Comparison of ENCODE assay signal across 1 cellular context in the genomic region with DNA sequence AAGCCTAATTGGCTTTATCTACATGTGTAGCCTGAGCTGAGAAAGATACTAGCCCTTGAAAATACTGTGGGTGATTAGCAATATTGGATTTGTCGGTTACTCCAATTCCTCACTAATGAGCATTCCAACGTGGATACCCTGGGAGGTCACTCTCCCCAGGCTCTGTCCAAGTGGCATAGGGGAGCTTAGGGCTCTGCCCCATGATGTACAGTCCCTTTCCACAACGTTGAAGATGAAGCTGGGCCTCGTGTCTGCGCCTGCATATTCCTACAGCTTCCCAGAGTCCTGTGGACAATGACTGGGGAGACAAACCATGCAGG.
TF ChIP-seq lines count a peak whose summit lies in the region.

No MANE protein-coding gene starts in this region.

TF ChIP-seq in K562, 482 proteins besides CTCF, POLR2A, EP300 and RAD21 (continued from another document and continues in another):
- TF ChIP-seq, protein P1, sequence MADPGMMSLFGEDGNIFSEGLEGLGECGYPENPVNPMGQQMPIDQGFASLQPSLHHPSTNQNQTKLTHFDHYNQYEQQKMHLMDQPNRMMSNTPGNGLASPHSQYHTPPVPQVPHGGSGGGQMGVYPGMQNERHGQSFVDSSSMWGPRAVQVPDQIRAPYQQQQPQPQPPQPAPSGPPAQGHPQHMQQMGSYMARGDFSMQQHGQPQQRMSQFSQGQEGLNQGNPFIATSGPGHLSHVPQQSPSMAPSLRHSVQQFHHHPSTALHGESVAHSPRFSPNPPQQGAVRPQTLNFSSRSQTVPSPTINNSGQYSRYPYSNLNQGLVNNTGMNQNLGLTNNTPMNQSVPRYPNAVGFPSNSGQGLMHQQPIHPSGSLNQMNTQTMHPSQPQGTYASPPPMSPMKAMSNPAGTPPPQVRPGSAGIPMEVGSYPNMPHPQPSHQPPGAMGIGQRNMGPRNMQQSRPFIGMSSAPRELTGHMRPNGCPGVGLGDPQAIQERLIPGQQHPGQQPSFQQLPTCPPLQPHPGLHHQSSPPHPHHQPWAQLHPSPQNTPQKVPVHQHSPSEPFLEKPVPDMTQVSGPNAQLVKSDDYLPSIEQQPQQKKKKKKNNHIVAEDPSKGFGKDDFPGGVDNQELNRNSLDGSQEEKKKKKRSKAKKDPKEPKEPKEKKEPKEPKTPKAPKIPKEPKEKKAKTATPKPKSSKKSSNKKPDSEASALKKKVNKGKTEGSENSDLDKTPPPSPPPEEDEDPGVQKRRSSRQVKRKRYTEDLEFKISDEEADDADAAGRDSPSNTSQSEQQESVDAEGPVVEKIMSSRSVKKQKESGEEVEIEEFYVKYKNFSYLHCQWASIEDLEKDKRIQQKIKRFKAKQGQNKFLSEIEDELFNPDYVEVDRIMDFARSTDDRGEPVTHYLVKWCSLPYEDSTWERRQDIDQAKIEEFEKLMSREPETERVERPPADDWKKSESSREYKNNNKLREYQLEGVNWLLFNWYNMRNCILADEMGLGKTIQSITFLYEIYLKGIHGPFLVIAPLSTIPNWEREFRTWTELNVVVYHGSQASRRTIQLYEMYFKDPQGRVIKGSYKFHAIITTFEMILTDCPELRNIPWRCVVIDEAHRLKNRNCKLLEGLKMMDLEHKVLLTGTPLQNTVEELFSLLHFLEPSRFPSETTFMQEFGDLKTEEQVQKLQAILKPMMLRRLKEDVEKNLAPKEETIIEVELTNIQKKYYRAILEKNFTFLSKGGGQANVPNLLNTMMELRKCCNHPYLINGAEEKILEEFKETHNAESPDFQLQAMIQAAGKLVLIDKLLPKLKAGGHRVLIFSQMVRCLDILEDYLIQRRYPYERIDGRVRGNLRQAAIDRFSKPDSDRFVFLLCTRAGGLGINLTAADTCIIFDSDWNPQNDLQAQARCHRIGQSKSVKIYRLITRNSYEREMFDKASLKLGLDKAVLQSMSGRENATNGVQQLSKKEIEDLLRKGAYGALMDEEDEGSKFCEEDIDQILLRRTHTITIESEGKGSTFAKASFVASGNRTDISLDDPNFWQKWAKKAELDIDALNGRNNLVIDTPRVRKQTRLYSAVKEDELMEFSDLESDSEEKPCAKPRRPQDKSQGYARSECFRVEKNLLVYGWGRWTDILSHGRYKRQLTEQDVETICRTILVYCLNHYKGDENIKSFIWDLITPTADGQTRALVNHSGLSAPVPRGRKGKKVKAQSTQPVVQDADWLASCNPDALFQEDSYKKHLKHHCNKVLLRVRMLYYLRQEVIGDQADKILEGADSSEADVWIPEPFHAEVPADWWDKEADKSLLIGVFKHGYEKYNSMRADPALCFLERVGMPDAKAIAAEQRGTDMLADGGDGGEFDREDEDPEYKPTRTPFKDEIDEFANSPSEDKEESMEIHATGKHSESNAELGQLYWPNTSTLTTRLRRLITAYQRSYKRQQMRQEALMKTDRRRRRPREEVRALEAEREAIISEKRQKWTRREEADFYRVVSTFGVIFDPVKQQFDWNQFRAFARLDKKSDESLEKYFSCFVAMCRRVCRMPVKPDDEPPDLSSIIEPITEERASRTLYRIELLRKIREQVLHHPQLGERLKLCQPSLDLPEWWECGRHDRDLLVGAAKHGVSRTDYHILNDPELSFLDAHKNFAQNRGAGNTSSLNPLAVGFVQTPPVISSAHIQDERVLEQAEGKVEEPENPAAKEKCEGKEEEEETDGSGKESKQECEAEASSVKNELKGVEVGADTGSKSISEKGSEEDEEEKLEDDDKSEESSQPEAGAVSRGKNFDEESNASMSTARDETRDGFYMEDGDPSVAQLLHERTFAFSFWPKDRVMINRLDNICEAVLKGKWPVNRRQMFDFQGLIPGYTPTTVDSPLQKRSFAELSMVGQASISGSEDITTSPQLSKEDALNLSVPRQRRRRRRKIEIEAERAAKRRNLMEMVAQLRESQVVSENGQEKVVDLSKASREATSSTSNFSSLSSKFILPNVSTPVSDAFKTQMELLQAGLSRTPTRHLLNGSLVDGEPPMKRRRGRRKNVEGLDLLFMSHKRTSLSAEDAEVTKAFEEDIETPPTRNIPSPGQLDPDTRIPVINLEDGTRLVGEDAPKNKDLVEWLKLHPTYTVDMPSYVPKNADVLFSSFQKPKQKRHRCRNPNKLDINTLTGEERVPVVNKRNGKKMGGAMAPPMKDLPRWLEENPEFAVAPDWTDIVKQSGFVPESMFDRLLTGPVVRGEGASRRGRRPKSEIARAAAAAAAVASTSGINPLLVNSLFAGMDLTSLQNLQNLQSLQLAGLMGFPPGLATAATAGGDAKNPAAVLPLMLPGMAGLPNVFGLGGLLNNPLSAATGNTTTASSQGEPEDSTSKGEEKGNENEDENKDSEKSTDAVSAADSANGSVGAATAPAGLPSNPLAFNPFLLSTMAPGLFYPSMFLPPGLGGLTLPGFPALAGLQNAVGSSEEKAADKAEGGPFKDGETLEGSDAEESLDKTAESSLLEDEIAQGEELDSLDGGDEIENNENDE (IDR thresholded peaks at IDR 0.05; ENCODE audit: low read depth, low read length) = peak; percentile 33
- no peak for TF ChIP-seq ZNF133 (CRISPR knock-in tag; IDR thresholded peaks at IDR 0.05)
- TF ChIP-seq TAF15 (IDR thresholded peaks at IDR 0.05; ENCODE audit: low read depth, low read length) = no peak
- TF ChIP-seq SIN3B (IDR thresholded peaks at IDR 0.05; ENCODE audit: low read depth) = no peak
- no peak for TF ChIP-seq E2F1 (CRISPR knock-in tag; IDR thresholded peaks at IDR 0.05)
- TF ChIP-seq, protein P2, sequence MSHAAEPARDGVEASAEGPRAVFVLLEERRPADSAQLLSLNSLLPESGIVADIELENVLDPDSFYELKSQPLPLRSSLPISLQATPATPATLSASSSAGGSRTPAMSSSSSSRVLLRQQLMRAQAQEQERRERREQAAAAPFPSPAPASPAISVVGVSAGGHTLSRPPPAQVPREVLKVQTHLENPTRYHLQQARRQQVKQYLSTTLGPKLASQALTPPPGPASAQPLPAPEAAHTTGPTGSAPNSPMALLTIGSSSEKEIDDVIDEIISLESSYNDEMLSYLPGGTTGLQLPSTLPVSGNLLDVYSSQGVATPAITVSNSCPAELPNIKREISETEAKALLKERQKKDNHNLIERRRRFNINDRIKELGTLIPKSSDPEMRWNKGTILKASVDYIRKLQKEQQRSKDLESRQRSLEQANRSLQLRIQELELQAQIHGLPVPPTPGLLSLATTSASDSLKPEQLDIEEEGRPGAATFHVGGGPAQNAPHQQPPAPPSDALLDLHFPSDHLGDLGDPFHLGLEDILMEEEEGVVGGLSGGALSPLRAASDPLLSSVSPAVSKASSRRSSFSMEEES (CRISPR knock-in tag; IDR thresholded peaks at IDR 0.05) = no peak
- peak; percentile 95 for TF ChIP-seq ILF3 (IDR thresholded peaks at IDR 0.05; ENCODE audit: borderline replicate concordance)
- no peak for TF ChIP-seq E2F6 (IDR thresholded peaks at IDR 0.05; ENCODE audit: borderline replicate concordance in 1 of 2, extremely low read depth in 1 of 2, insufficient read depth in 1 of 2, insufficient read length in 1 of 2, low read depth in 1 of 2, low read length in 1 of 2, poor library complexity in 1 of 2, severe bottlenecking in 1 of 2)
- TF ChIP-seq GATAD2A (IDR thresholded peaks at IDR 0.05) = no peak
- TF ChIP-seq ZNF134 (CRISPR knock-in tag; conservative IDR thresholded peaks at IDR 0.05) = no peak
- TF ChIP-seq MCM5 (IDR thresholded peaks at IDR 0.05; ENCODE audit: low read depth) = no peak
- no peak for TF ChIP-seq HMGXB4 (CRISPR knock-in tag; IDR thresholded peaks at IDR 0.05)
- no peak for TF ChIP-seq MEF2D (tag; conservative IDR thresholded peaks at IDR 0.05; ENCODE audit: low read depth)
- TF ChIP-seq, protein P3, sequence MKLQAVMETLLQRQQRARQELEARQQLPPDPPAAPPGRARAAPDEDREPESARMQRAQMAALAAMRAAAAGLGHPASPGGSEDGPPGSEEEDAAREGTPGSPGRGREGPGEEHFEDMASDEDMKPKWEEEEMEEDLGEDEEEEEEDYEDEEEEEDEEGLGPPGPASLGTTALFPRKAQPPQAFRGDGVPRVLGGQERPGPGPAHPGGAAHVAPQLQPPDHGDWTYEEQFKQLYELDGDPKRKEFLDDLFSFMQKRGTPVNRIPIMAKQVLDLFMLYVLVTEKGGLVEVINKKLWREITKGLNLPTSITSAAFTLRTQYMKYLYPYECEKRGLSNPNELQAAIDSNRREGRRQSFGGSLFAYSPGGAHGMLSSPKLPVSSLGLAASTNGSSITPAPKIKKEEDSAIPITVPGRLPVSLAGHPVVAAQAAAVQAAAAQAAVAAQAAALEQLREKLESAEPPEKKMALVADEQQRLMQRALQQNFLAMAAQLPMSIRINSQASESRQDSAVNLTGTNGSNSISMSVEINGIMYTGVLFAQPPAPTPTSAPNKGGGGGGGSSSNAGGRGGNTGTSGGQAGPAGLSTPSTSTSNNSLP (IDR thresholded peaks at IDR 0.05; ENCODE audit: borderline replicate concordance, low read depth, low read length) = no peak
- TF ChIP-seq ARID1B (IDR thresholded peaks at IDR 0.05) = no peak
- TF ChIP-seq SNRNP70 (optimal IDR thresholded peaks at IDR 0.05; ENCODE audit: low read depth, low read length) = peak; percentile 50
- no peak for TF ChIP-seq SMARCC2 (IDR thresholded peaks at IDR 0.05; ENCODE audit: low read depth)
- TF ChIP-seq ETV6 (IDR thresholded peaks at IDR 0.05; ENCODE audit: borderline replicate concordance in 1 of 2, low read depth in 2 of 2, low read length in 1 of 2) = no peak
- TF ChIP-seq ETV6 (CRISPR knock-in tag; IDR thresholded peaks at IDR 0.05; ENCODE audit: borderline replicate concordance) = no peak
- peak; percentile 29; the same call in 1 of the 2 replicates for TF ChIP-seq MYC (IDR thresholded peaks at IDR 0.05; ENCODE audit: low read depth, low read length)
- TF ChIP-seq MYC (CRISPR knock-in tag; IDR thresholded peaks at IDR 0.05; ENCODE audit: borderline replicate concordance, low read depth) = no peak; the same call in 1 of the 2 replicates
- no peak for TF ChIP-seq NFYB (IDR thresholded peaks at IDR 0.05; ENCODE audit: extremely low read depth, insufficient read length)
- TF ChIP-seq HNRNPL (IDR thresholded peaks at IDR 0.05; ENCODE audit: low read depth, low read length) = peak; percentile 92; the same call in 1 of the 2 replicates
- TF ChIP-seq, protein P4, sequence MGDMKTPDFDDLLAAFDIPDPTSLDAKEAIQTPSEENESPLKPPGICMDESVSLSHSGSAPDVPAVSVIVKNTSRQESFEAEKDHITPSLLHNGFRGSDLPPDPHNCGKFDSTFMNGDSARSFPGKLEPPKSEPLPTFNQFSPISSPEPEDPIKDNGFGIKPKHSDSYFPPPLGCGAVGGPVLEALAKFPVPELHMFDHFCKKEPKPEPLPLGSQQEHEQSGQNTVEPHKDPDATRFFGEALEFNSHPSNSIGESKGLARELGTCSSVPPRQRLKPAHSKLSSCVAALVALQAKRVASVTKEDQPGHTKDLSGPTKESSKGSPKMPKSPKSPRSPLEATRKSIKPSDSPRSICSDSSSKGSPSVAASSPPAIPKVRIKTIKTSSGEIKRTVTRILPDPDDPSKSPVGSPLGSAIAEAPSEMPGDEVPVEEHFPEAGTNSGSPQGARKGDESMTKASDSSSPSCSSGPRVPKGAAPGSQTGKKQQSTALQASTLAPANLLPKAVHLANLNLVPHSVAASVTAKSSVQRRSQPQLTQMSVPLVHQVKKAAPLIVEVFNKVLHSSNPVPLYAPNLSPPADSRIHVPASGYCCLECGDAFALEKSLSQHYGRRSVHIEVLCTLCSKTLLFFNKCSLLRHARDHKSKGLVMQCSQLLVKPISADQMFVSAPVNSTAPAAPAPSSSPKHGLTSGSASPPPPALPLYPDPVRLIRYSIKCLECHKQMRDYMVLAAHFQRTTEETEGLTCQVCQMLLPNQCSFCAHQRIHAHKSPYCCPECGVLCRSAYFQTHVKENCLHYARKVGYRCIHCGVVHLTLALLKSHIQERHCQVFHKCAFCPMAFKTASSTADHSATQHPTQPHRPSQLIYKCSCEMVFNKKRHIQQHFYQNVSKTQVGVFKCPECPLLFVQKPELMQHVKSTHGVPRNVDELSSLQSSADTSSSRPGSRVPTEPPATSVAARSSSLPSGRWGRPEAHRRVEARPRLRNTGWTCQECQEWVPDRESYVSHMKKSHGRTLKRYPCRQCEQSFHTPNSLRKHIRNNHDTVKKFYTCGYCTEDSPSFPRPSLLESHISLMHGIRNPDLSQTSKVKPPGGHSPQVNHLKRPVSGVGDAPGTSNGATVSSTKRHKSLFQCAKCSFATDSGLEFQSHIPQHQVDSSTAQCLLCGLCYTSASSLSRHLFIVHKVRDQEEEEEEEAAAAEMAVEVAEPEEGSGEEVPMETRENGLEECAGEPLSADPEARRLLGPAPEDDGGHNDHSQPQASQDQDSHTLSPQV (IDR thresholded peaks at IDR 0.05) = no peak
- peak; percentile 68; the same call in 1 of the 2 replicates for TF ChIP-seq RBFOX2 (IDR thresholded peaks at IDR 0.05; ENCODE audit: low read depth, low read length)
- no peak for TF ChIP-seq MYNN (IDR thresholded peaks at IDR 0.05)
- TF ChIP-seq MYNN (CRISPR knock-in tag; IDR thresholded peaks at IDR 0.05) = no peak
- no peak for TF ChIP-seq ZNF140 (CRISPR knock-in tag; IDR thresholded peaks at IDR 0.05)
- no peak for TF ChIP-seq ZNF316 (IDR thresholded peaks at IDR 0.05)
- TF ChIP-seq SMAD3 (CRISPR knock-in tag; conservative IDR thresholded peaks at IDR 0.05) = peak; percentile 26; the same call in 1 of the 2 replicates
- TF ChIP-seq TCF3 (CRISPR knock-in tag; IDR thresholded peaks at IDR 0.05) = no peak
